Comparison of ENCODE assay signal across 14 cellular contexts in the genomic region with DNA sequence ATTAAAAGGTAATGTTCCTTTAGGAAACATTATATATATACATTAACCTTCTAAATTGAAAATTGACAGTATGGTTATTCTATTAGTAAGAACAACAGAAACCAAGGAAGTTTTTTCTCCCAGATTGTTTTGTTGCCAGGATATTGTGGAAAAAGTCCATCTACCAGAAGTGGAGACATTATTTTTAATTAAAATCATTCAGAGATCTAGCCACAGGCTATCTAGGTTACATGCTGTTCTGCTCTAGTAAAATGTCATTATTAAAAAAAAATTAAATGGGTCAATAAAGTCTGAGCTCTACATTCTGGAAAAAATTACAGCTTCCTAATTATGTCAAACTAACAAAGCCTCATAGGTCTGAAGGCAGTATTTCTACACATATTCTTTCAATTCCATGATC.
DNase-seq lines count a peak whose midpoint lies in the region; ATAC-seq and FAIRE-seq lines count a peak whose summit lies in the region.
"Had no signal": no experiment of that assay in that cellular context is flagged by ENCODE, and none has a peak within 500 bp of the region (broad histone marks: within the 10 kb centered on the region; RNA-seq: fewer than 3 reads in every experiment).

No MANE protein-coding gene starts in this region.

- H3K4me1 ChIP-seq in CD8-positive, alpha-beta memory T cell (ENCODE audit: insufficient read depth, low read length), result peaks cover 16% of the 10 kb centered on the region
- H3K4me1 ChIP-seq: A549 had no signal

- POLR2A ChIA-PET in CD8-positive, alpha-beta memory T cell (lab: Charles Lee), result no interaction called here

- H3K36me3 ChIP-seq in CD8-positive, alpha-beta memory T cell (ENCODE audit: insufficient read depth, low read length), result peaks cover 19% of the 10 kb centered on the region

- peak overlapping the region; percentile 75 for H3K27ac Mint-ChIP-seq in activated naive CD8-positive, alpha-beta T cell
- H3K27ac Mint-ChIP-seq in activated naive CD8-positive, alpha-beta T cell treated with anti-CD3 and anti-CD28 coated beads for 36 hours, result no peak overlapping the region
- H3K27ac Mint-ChIP-seq in CD8-positive, alpha-beta memory T cell, result peak overlapping the region; percentile 85 to 99 (median 92)
- peak overlapping the region; percentile 91 for H3K27ac Mint-ChIP-seq in activated T-helper 17 cell treated with anti-CD3 and anti-CD28 coated beads, Interleukin-2, amount 50 U/mL, for 72 hours
- H3K27ac Mint-ChIP-seq: H9 had no signal

- CTCF ChIA-PET in CD8-positive, alpha-beta memory T cell (lab: Charles Lee), result no interaction called here

- H3K4me3 Mint-ChIP-seq in activated naive CD8-positive, alpha-beta T cell, result no peak overlapping the region
- no peak overlapping the region for H3K4me3 Mint-ChIP-seq in activated naive CD8-positive, alpha-beta T cell treated with anti-CD3 and anti-CD28 coated beads for 36 hours
- H3K4me3 Mint-ChIP-seq in CD8-positive, alpha-beta memory T cell, result peak overlapping the region in 6 of 7 donors; percentile 49 to 83 (median 76)
- peak overlapping the region; percentile 80 for H3K4me3 Mint-ChIP-seq in activated T-helper 17 cell treated with anti-CD3 and anti-CD28 coated beads, Interleukin-2, amount 50 U/mL, for 72 hours
- H3K4me3 Mint-ChIP-seq: H9 had no signal

- no peaks in the 10 kb centered on the region for H3K27me3 Mint-ChIP-seq in activated naive CD8-positive, alpha-beta T cell
- no peaks in the 10 kb centered on the region for H3K27me3 Mint-ChIP-seq in activated naive CD8-positive, alpha-beta T cell treated with anti-CD3 and anti-CD28 coated beads for 36 hours
- no peaks in the 10 kb centered on the region for H3K27me3 Mint-ChIP-seq in CD8-positive, alpha-beta memory T cell
- no peaks in the 10 kb centered on the region for H3K27me3 Mint-ChIP-seq in activated T-helper 17 cell treated with anti-CD3 and anti-CD28 coated beads, Interleukin-2, amount 50 U/mL, for 72 hours

- H3K27ac ChIP-seq in CD8-positive, alpha-beta memory T cell (ENCODE audit: low read depth, low read length), result no peak overlapping the region
- H3K27ac ChIP-seq: A549, KMS-11 had no signal

- peaks cover 11% of the 10 kb centered on the region for H3K9me3 Mint-ChIP-seq in activated naive CD8-positive, alpha-beta T cell (ENCODE audit: low read depth)
- H3K9me3 Mint-ChIP-seq in activated naive CD8-positive, alpha-beta T cell treated with anti-CD3 and anti-CD28 coated beads for 36 hours, result peaks cover 4% of the 10 kb centered on the region
- peaks cover 0 to 8% (median 0%) of the 10 kb centered on the region in 5 donors for H3K9me3 Mint-ChIP-seq in CD8-positive, alpha-beta memory T cell
- peaks cover 5% of the 10 kb centered on the region for H3K9me3 Mint-ChIP-seq in activated T-helper 17 cell treated with anti-CD3 and anti-CD28 coated beads, Interleukin-2, amount 50 U/mL, for 72 hours
- H3K9me3 Mint-ChIP-seq: H9 had no signal

- H3K4me1 Mint-ChIP-seq in activated naive CD8-positive, alpha-beta T cell (ENCODE audit: low read depth), result peaks cover 41% of the 10 kb centered on the region
- peaks cover 30% of the 10 kb centered on the region for H3K4me1 Mint-ChIP-seq in activated naive CD8-positive, alpha-beta T cell treated with anti-CD3 and anti-CD28 coated beads for 36 hours
- peaks cover 50 to 60% (median 56%) of the 10 kb centered on the region in 3 donors for H3K4me1 Mint-ChIP-seq in CD8-positive, alpha-beta memory T cell
- H3K4me1 Mint-ChIP-seq in activated T-helper 17 cell treated with anti-CD3 and anti-CD28 coated beads, Interleukin-2, amount 50 U/mL, for 72 hours, result peaks cover 49% of the 10 kb centered on the region

- peak; percentile 93 for FAIRE-seq in islet of Langerhans (lab: Jason Lieb, UNC)
- FAIRE-seq: A549 had no signal

- H3K4me3 ChIP-seq in CD8-positive, alpha-beta memory T cell (ENCODE audit: low read length), result no peak overlapping the region
- H3K4me3 ChIP-seq: A549 had no signal

- no peak for ATAC-seq in activated T-helper 17 cell treated with anti-CD3 and anti-CD28 coated beads, Interleukin-2, amount 50 U/mL, for 72 hours (replicated peaks)
- no peak for ATAC-seq in GM21529 (IDR thresholded peaks at IDR 0.05; ENCODE audit: unreplicated experiment)
- no peak for ATAC-seq in GM19351 (IDR thresholded peaks at IDR 0.05; ENCODE audit: unreplicated experiment)
- ATAC-seq: A549 had no signal

- H3K27me3 ChIP-seq in CD8-positive, alpha-beta memory T cell (ENCODE audit: insufficient read depth, low read length, poor library complexity, severe bottlenecking), result no peaks in the 10 kb centered on the region

- peaks cover 25% of the 10 kb centered on the region for H3K36me3 Mint-ChIP-seq in activated naive CD8-positive, alpha-beta T cell
- peaks cover 28% of the 10 kb centered on the region for H3K36me3 Mint-ChIP-seq in activated naive CD8-positive, alpha-beta T cell treated with anti-CD3 and anti-CD28 coated beads for 36 hours
- H3K36me3 Mint-ChIP-seq in CD8-positive, alpha-beta memory T cell, result peaks cover 14 to 58% (median 22%) of the 10 kb centered on the region in 3 donors
- H3K36me3 Mint-ChIP-seq in activated T-helper 17 cell treated with anti-CD3 and anti-CD28 coated beads, Interleukin-2, amount 50 U/mL, for 72 hours (ENCODE audit: low read depth), result peaks cover 44% of the 10 kb centered on the region

- DNase-seq in activated naive CD8-positive, alpha-beta T cell treated with anti-CD3 and anti-CD28 coated beads for 36 hours, result no peak
- no peak for DNase-seq in CD8-positive, alpha-beta memory T cell
- DNase-seq in stimulated activated CD4-positive, alpha-beta T cell treated with anti-CD3 and anti-CD28 coated beads, Interleukin-4, amount 100 ng/mL, for 1 hour, result no peak
- DNase-seq: H9, MV-4-11, OCI-M1, RPMI8226 had no signal

- no peaks in the 10 kb centered on the region for H3K9me3 ChIP-seq in CD8-positive, alpha-beta memory T cell (ENCODE audit: low read length)
- H3K9me3 ChIP-seq: A549 had no signal

Comparison
In these comparisons a context has a peak if more than half of its experiments do, and no peak if none do; other contexts are left out.
1. H3K4me3 Mint-ChIP-seq: peak in CD8-positive, alpha-beta memory T cell (6 of 7) and activated T-helper 17 cell treated with anti-CD3 and anti-CD28 coated beads, Interleukin-2, amount 50 U/mL, for 72 hours (single experiment); none in activated naive CD8-positive, alpha-beta T cell (single experiment) and activated naive CD8-positive, alpha-beta T cell treated with anti-CD3 and anti-CD28 coated beads for 36 hours (single experiment).